Comparison of ENCODE assay signal across 8 cellular contexts in genomic region chr6:28895131-28895812, GRCh38. TPM values are rescaled to one million over a fixed set of nuclear protein-coding genes. Genes with fewer than 3 reads are reported as not detected.
DNase-seq lines count a peak whose midpoint lies in the region; ATAC-seq and TF ChIP-seq lines count a peak whose summit lies in the region.

No MANE protein-coding gene starts in this region.

- H3K27ac ChIP-seq in dorsolateral prefrontal cortex (peak overlapping the region; percentile 92 to 100 (median 98)), liver (ENCODE audit: low read depth in 1 of 2, low read length in 2 of 2) (peak overlapping the region; percentile 91 to 100)

- H3K36me3 ChIP-seq in liver (ENCODE audit: control insufficient read depth in 4 of 4, insufficient read depth in 3 of 4, low read depth in 1 of 4, low read length in 3 of 4), result peaks cover 0 to under 1% (median 0%) of the 10 kb centered on the region in 4 donors

- H3K36me3 Mint-ChIP-seq in CD14-positive monocyte, result peaks cover 3 to 6% of the 10 kb centered on the region in 2 donors

- H3K4me3 ChIP-seq in dorsolateral prefrontal cortex, result peak overlapping the region; percentile 50 to 97 (median 81)
- H3K4me3 ChIP-seq in liver (ENCODE audit: low read depth in 1 of 3, low read length in 3 of 3), result peak overlapping the region; percentile 40 to 71 (median 55)

- peaks cover 0 to 4% (median 2%) of the 10 kb centered on the region in 7 donors for H3K9me3 Mint-ChIP-seq in CD14-positive monocyte

- peaks cover 15% of the 10 kb centered on the region for H3K4me1 Mint-ChIP-seq in CD14-positive monocyte

- no peaks in the 10 kb centered on the region for H3K9me3 ChIP-seq in liver (ENCODE audit: control insufficient read depth in 4 of 4, low read length in 3 of 4)

- 13% methylated on average over 27 of the region's 27 CpGs for WGBS in liver

- intact Hi-C loops in CD14-positive monocyte (cut with micrococcal nuclease), result loop anchor here (2.0 to 10.0 kb wide), 3 partner anchors 47 to 90 kb away; no protein-coding TSS in a partner anchor
- intact Hi-C loops in dorsolateral prefrontal cortex (cut with DNase I), result loop anchor here (1.0 to 5.0 kb wide), 4 partner anchors 47 to 87 kb away; no protein-coding TSS in a partner anchor

- ATAC-seq in GM19372 (IDR thresholded peaks at IDR 0.05; ENCODE audit: low read depth, unreplicated experiment) (peak; percentile 61), HG03558 (IDR thresholded peaks at IDR 0.05; ENCODE audit: extremely low read depth, unreplicated experiment) (peak; percentile 29)

- peak overlapping the region; percentile 98 to 99 (median 99) for H3K27ac Mint-ChIP-seq in CD14-positive monocyte

- H3K4me1 ChIP-seq in liver (ENCODE audit: control insufficient read depth in 4 of 4, insufficient read depth in 4 of 4, low read length in 3 of 4), result peaks cover 0 to 2% (median 0%) of the 10 kb centered on the region in 4 donors

- H3K4me3 Mint-ChIP-seq in CD14-positive monocyte, result peak overlapping the region; percentile 94 to 95

- TF ChIP-seq RAD21 in liver (IDR thresholded peaks at IDR 0.05), result no peak

- H3K27me3 ChIP-seq in dorsolateral prefrontal cortex (no peaks in the 10 kb centered on the region), liver (ENCODE audit: control insufficient read depth in 4 of 4, insufficient read depth in 4 of 4, low read length in 3 of 4) (no peaks in the 10 kb centered on the region)

- DNase-seq in CD14-positive monocyte (ENCODE audit: low spot score), result peak; percentile 89
- peak; percentile 96 for DNase-seq in NCI-H748 treated with DMSO at 0.1 percent for 48 hours (lab: John Stamatoyannopoulos, UW)
- DNase-seq in activated CD4-positive, alpha-beta T cell treated with anti-CD3 and anti-CD28 coated beads, Interleukin-2, amount 50 U/mL, for 4 hours, result peak; percentile 89 to 90
- peak; percentile 58 to 96 (median 86) for DNase-seq in dorsolateral prefrontal cortex
- peak; percentile 83 for DNase-seq in stimulated activated CD4-positive, alpha-beta T cell treated with anti-CD3 and anti-CD28 coated beads, Interleukin-4, amount 100 ng/mL, for 1 hour

- H3K9ac ChIP-seq in liver (ENCODE audit: low read depth in 1 of 2, low read length in 2 of 2), result peak overlapping the region; percentile 87 to 99

- TF ChIP-seq CTCF in CD14-positive monocyte (IDR thresholded peaks at IDR 0.05), result no peak
- peak in 9 of 56 donors; percentile 5 to 28 (median 16) for TF ChIP-seq CTCF in dorsolateral prefrontal cortex (IDR thresholded peaks at IDR 0.05 in 54 of 56, conservative IDR thresholded peaks at IDR 0.05 in 2 of 56; ENCODE audit: low read depth in 1 of 56, partially characterized antibody in 56 of 56)
- TF ChIP-seq CTCF in liver (IDR thresholded peaks at IDR 0.05; ENCODE audit: low read depth, low read length, missing input control), result no peak

- H3K27me3 Mint-ChIP-seq in CD14-positive monocyte (ENCODE audit: low read depth in 3 of 3), result peaks cover 3 to 6% (median 4%) of the 10 kb centered on the region in 3 donors

TF ChIP-seq in liver, 16 proteins besides CTCF, POLR2A, EP300 and RAD21:
- no peak for TF ChIP-seq EGR1 (IDR thresholded peaks at IDR 0.05; ENCODE audit: low read depth in 2 of 2)
- TF ChIP-seq ZBTB33 (IDR thresholded peaks at IDR 0.05), result peak; percentile 99
- peak; percentile 6 for TF ChIP-seq SP1 (IDR thresholded peaks at IDR 0.05)
- TF ChIP-seq TAF1 (conservative IDR thresholded peaks at IDR 0.05), result peak; percentile 78
- no peak for TF ChIP-seq HNF4G (IDR thresholded peaks at IDR 0.05)
- TF ChIP-seq NR2F2 (IDR thresholded peaks at IDR 0.05), result no peak
- no peak for TF ChIP-seq GABPA (IDR thresholded peaks at IDR 0.05 in 1 of 2, conservative IDR thresholded peaks at IDR 0.05 in 1 of 2)
- TF ChIP-seq FOXA1 (IDR thresholded peaks at IDR 0.05), result no peak
- no peak for TF ChIP-seq ATF3 (IDR thresholded peaks at IDR 0.05)
- TF ChIP-seq HNF4A (conservative IDR thresholded peaks at IDR 0.05), result no peak
- TF ChIP-seq JUND (IDR thresholded peaks at IDR 0.05), result no peak
- TF ChIP-seq YY1 (IDR thresholded peaks at IDR 0.05), result peak; percentile 53
- no peak for TF ChIP-seq FOXA2 (IDR thresholded peaks at IDR 0.05)
- TF ChIP-seq, protein P1, sequence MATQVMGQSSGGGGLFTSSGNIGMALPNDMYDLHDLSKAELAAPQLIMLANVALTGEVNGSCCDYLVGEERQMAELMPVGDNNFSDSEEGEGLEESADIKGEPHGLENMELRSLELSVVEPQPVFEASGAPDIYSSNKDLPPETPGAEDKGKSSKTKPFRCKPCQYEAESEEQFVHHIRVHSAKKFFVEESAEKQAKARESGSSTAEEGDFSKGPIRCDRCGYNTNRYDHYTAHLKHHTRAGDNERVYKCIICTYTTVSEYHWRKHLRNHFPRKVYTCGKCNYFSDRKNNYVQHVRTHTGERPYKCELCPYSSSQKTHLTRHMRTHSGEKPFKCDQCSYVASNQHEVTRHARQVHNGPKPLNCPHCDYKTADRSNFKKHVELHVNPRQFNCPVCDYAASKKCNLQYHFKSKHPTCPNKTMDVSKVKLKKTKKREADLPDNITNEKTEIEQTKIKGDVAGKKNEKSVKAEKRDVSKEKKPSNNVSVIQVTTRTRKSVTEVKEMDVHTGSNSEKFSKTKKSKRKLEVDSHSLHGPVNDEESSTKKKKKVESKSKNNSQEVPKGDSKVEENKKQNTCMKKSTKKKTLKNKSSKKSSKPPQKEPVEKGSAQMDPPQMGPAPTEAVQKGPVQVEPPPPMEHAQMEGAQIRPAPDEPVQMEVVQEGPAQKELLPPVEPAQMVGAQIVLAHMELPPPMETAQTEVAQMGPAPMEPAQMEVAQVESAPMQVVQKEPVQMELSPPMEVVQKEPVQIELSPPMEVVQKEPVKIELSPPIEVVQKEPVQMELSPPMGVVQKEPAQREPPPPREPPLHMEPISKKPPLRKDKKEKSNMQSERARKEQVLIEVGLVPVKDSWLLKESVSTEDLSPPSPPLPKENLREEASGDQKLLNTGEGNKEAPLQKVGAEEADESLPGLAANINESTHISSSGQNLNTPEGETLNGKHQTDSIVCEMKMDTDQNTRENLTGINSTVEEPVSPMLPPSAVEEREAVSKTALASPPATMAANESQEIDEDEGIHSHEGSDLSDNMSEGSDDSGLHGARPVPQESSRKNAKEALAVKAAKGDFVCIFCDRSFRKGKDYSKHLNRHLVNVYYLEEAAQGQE (IDR thresholded peaks at IDR 0.05), result peak; percentile 70
- TF ChIP-seq, protein P2, sequence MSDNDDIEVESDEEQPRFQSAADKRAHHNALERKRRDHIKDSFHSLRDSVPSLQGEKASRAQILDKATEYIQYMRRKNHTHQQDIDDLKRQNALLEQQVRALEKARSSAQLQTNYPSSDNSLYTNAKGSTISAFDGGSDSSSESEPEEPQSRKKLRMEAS (IDR thresholded peaks at IDR 0.05), result peak; percentile 12
- TF ChIP-seq RXRA (IDR thresholded peaks at IDR 0.05), result no peak

RNA-seq across cellular contexts. Expression of gene TRIM27, which starts 28.5 kb away (rescaled TPM):
- polyA plus RNA-seq in CD14-positive monocyte (10 to 100 TPM; 42.2 to 44.0 TPM), liver (10 to 100 TPM; 19.6 to 37.7 TPM)
- total RNA-seq in dorsolateral prefrontal cortex (10 to 100 TPM; 31.7 to 61.4 (median 42.6) TPM), liver (10 to 100 TPM; 27.3 to 63.3 TPM)

Comparison
In these comparisons a context has a peak if more than half of its experiments do, and no peak if none do; other contexts are left out.
1. Peak in every context shown above with its lines: DNase-seq, ATAC-seq, H3K4me3 ChIP-seq and H3K27ac ChIP-seq.